9 cellular contexts compared by ENCODE assay signal in genomic region chr1:222928212-222928611, GRCh38.
A peak's percentile ranks its signal among the peaks of the same experiment; 100 is the strongest.
DNase-seq lines count a peak whose midpoint lies in the region; ATAC-seq, FAIRE-seq and TF ChIP-seq lines count a peak whose summit lies in the region.
"Had no signal": no experiment of that assay in that cellular context is flagged by ENCODE, and none has a peak within 500 bp of the region (broad histone marks: within the 10 kb centered on the region; RNA-seq: fewer than 3 reads in every experiment).

No MANE protein-coding gene starts in this region.

- no peak for TF ChIP-seq RAD21 in K562 (CRISPR knock-in tag; conservative IDR thresholded peaks at IDR 0.05 in 1 of 2, IDR thresholded peaks at IDR 0.05 in 1 of 2)

- H3K4me2 ChIP-seq in K562 (ENCODE audit: insufficient read depth, low read length) (no peak overlapping the region), skeletal muscle satellite cell (ENCODE audit: low read length) (peak overlapping the region; percentile 35)

- H3K9me3 ChIP-seq in K562 (replicated peaks; ENCODE audit: control insufficient read depth, insufficient read depth, low read depth, low read length) (no peaks in the 10 kb centered on the region), iPS DF 6.9 (ENCODE audit: control insufficient read depth, insufficient read depth, low read length) (no peaks in the 10 kb centered on the region), skeletal muscle satellite cell (replicated peaks; ENCODE audit: low read length) (no peaks in the 10 kb centered on the region)

- no peak for TF ChIP-seq CTCF in K562 (IDR thresholded peaks at IDR 0.05 in 2 of 3, conservative IDR thresholded peaks at IDR 0.05 in 1 of 3; ENCODE audit: insufficient read depth in 2 of 3, low read depth in 1 of 3, low read length in 3 of 3)

- no peak overlapping the region for H3K27ac ChIP-seq in K562 (ENCODE audit: extremely low read depth, low read depth, low read length)
- H3K27ac ChIP-seq in iPS DF 6.9 (ENCODE audit: low read length): no peak overlapping the region

- in situ Hi-C loops in K562 (cut with MboI): no loop called here

- DNase-seq in NCI-H1092 (lab: John Stamatoyannopoulos, UW) (peak; percentile 36), K562 (ENCODE audit: extremely low read depth in 1 of 4, low spot score in 3 of 4) (peak in 1 of 4 experiments; percentile 10), iPS DF 6.9 (ENCODE audit: low read depth, low spot score) (peak; percentile 48)
- no peak for DNase-seq in NK-92 treated with Interleukin-12 subunit alpha and Interleukin-12 subunit beta, amount 100 ng/mL, for 24 hours (lab: John Stamatoyannopoulos, UW)
- DNase-seq: SW 1271 had no signal

- peak; percentile 86 for ATAC-seq in K562
- no peak for ATAC-seq in GM19397 (IDR thresholded peaks at IDR 0.05; ENCODE audit: unreplicated experiment)
- ATAC-seq in GM18873 (IDR thresholded peaks at IDR 0.05; ENCODE audit: low FRiP score, unreplicated experiment): no peak
- no peak for ATAC-seq in GM18517 (IDR thresholded peaks at IDR 0.05; ENCODE audit: unreplicated experiment)

- TF ChIP-seq EP300 in K562 (IDR thresholded peaks at IDR 0.05; ENCODE audit: low read length): no peak

- WGBS in K562 (ENCODE audit: insufficient coverage, low coverage, missing lambda C conversion rate): 0% methylated on average over 3 of the region's 3 CpGs
- no CpG with 5 or more reads among the region's 3 CpGs for WGBS in iPS DF 6.9 (ENCODE audit: insufficient coverage, insufficient read length)

- H3K36me3 ChIP-seq in K562 (ENCODE audit: control insufficient read depth, insufficient read depth, low read length) (no peaks in the 10 kb centered on the region), iPS DF 6.9 (ENCODE audit: control insufficient read depth, insufficient read depth, low read length) (no peaks in the 10 kb centered on the region), skeletal muscle satellite cell (ENCODE audit: insufficient read depth, low read length) (no peaks in the 10 kb centered on the region)

- H4K20me1 ChIP-seq in K562 (replicated peaks; ENCODE audit: control insufficient read depth, insufficient read depth, low read length): no peaks in the 10 kb centered on the region

- no peak overlapping the region for H2AFZ ChIP-seq in K562 (ENCODE audit: low read depth, low read length)

- BruUV-seq in K562 (replicated peaks; lab: Mats Ljungman, UMichigan): no TSS peak

- no peaks in the 10 kb centered on the region for H3K9me1 ChIP-seq in K562 (ENCODE audit: control insufficient read depth, insufficient read depth, low read length)

- CTCF ChIA-PET in K562 (lab: Yijun Ruan, JAX; ENCODE audit: low intra/inter-chr PET ratio): no interaction called here

- no peak overlapping the region for H3K9ac ChIP-seq in K562 (ENCODE audit: insufficient read depth in 1 of 2, low read depth in 2 of 2, low read length in 2 of 2)
- no peak overlapping the region for H3K9ac ChIP-seq in skeletal muscle satellite cell (ENCODE audit: low read depth, low read length)

- peaks cover 0 to 2% of the 10 kb centered on the region in 2 experiments; a peak in 1 of 5 replicates for H3K27me3 ChIP-seq in K562 (ENCODE audit: control insufficient read depth in 2 of 2, insufficient read depth in 2 of 2, low read length in 2 of 2)
- H3K27me3 ChIP-seq in iPS DF 6.9 (ENCODE audit: control insufficient read depth, insufficient read depth, low read length): no peaks in the 10 kb centered on the region
- no peaks in the 10 kb centered on the region for H3K27me3 ChIP-seq in skeletal muscle satellite cell (ENCODE audit: control insufficient read depth, insufficient read depth, low read length)

- POLR2A ChIA-PET in K562 (lab: Yijun Ruan, JAX): no interaction called here

- TF ChIP-seq POLR2A in K562 (conservative IDR thresholded peaks at IDR 0.05): no peak

- intact Hi-C loops in K562 (cut with micrococcal nuclease): no loop called here

- no peak overlapping the region for H3K4me3 ChIP-seq in K562
- H3K4me3 ChIP-seq in iPS DF 6.9 (ENCODE audit: low read length): no peak overlapping the region
- no peak overlapping the region for H3K4me3 ChIP-seq in skeletal muscle satellite cell (ENCODE audit: low read length)

- H3K79me2 ChIP-seq in K562 (ENCODE audit: control insufficient read depth, insufficient read depth, low read length): no peaks in the 10 kb centered on the region

- no peaks in the 10 kb centered on the region for H3K4me1 ChIP-seq in K562 (replicated peaks in 1 of 2; ENCODE audit: control insufficient read depth in 2 of 2, insufficient read depth in 2 of 2, low read length in 2 of 2)
- H3K4me1 ChIP-seq in iPS DF 6.9 (ENCODE audit: control insufficient read depth, insufficient read depth, low read length): no peaks in the 10 kb centered on the region; the same call in 1 of the 2 replicates
- peaks cover 22% of the 10 kb centered on the region for H3K4me1 ChIP-seq in skeletal muscle satellite cell (ENCODE audit: control insufficient read depth, insufficient read depth, low read length)

- no peak for FAIRE-seq in K562 (lab: Jason Lieb, UNC)

TF ChIP-seq in K562, 482 proteins besides CTCF, POLR2A, EP300 and RAD21:
- TF ChIP-seq CBX1 (IDR thresholded peaks at IDR 0.05; ENCODE audit: low read depth) (no peak), NRF1 (conservative IDR thresholded peaks at IDR 0.05 in 1 of 2, IDR thresholded peaks at IDR 0.05 in 1 of 2) (peak in 1 of 2 experiments; percentile 31; a peak in 1 of 4 replicates)
